ENCODE assay signal across 18 cellular contexts in the genomic region with DNA sequence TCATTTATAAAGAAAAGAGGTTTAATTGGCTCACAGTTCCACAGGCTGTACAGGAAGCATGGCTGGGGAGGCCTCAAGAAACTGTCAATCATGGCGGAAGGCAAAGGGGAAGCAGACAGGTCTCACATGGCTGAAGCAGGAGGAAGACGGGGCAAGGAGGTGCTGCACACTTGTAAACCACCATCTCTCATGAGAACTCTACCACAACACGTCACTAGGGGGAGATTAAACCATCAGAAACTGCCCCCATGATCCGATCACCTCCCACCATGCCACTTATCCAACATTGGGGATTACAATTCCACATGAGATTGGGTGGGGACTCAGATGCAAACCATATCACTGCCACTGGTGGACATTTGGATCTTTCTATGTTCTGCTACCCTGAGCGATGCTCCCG.
DNase-seq lines count a peak whose midpoint lies in the region; ATAC-seq and TF ChIP-seq lines count a peak whose summit lies in the region.
"Had no signal": no experiment of that assay in that cellular context is flagged by ENCODE, and none has a peak within 500 bp of the region (broad histone marks: within the 10 kb centered on the region; RNA-seq: fewer than 3 reads in every experiment).

No MANE protein-coding gene starts in this region.

- H3K9me3 ChIP-seq in HCT116 (ENCODE audit: control insufficient read depth in 1 of 2, insufficient read depth in 1 of 2, low read depth in 1 of 2, low read length in 2 of 2): no peaks in the 10 kb centered on the region
- peaks cover 13% of the 10 kb centered on the region for H3K9me3 ChIP-seq in WERI-Rb-1 (ENCODE audit: severe bottlenecking)
- peaks cover 0 to 6% of the 10 kb centered on the region in 2 donors for H3K9me3 ChIP-seq in neuronal stem cell (replicated peaks in 1 of 2; ENCODE audit: control insufficient read depth in 2 of 2, insufficient read depth in 1 of 2, low read depth in 1 of 2, low read length in 2 of 2)
- H3K9me3 ChIP-seq: adrenal gland, mucosa of descending colon had no signal

- WGBS in neuronal stem cell (ENCODE audit: extremely low coverage in 2 of 2, insufficient read length in 2 of 2, insufficient replicate concordance in 1 of 2), 2 donors: no CpG with 5 or more reads among the region's 6 CpGs

- DNase-seq in activated CD8-positive, alpha-beta memory T cell treated with anti-CD3 and anti-CD28 coated beads, Interleukin-2, amount 50 U/mL, for 48 hours: peak; percentile 22
- no peak for DNase-seq in activated CD8-positive, alpha-beta memory T cell treated with anti-CD3 and anti-CD28 coated beads for 24 hours
- DNase-seq in HCT116 (ENCODE audit: low read depth, low spot score): peak; percentile 16
- DNase-seq in WERI-Rb-1: peak; percentile 43
- DNase-seq in neuronal stem cell (ENCODE audit: low spot score): peak; percentile 12
- DNase-seq in NCI-H2107 treated with DMSO at 0.1 percent for 48 hours (lab: John Stamatoyannopoulos, UW; ENCODE audit: unreplicated experiment): no peak
- DNase-seq in HK-2 (ENCODE audit: unreplicated experiment): no peak
- DNase-seq: activated CD4-positive, CD25-positive, alpha-beta regulatory T cell treated with anti-CD3 and anti-CD28 coated beads, Interleukin-2, amount 50 U/mL, for 72 hours; activated T-cell treated with anti-CD3 and anti-CD28 coated beads, Interleukin-2, amount 50 U/mL, for 24 hours; HCEC 1CT; Kasumi-1; mucosa of descending colon; OCI-M1; stimulated activated naive CD8-positive, alpha-beta T cell treated with anti-CD3 and anti-CD28 coated beads, Interleukin-15, amount 100 ng/mL, for 72 hours; T-cell had no signal

- peak; percentile 19 to 43 (median 37); a peak in 5 of 6 replicates for TF ChIP-seq CTCF in HCT116 (IDR thresholded peaks at IDR 0.05 in 2 of 3, conservative IDR thresholded peaks at IDR 0.05 in 1 of 3; ENCODE audit: borderline replicate concordance in 1 of 3, insufficient read depth in 1 of 3, low read depth in 2 of 3, low read length in 2 of 3)
- TF ChIP-seq CTCF in WERI-Rb-1 (IDR thresholded peaks at IDR 0.05; ENCODE audit: low read depth, low read length): peak; percentile 54

- no peak overlapping the region for H4K8ac ChIP-seq in neuronal stem cell (ENCODE audit: low read depth, low read length)

- intact Hi-C loops in HCT116 (cut with micrococcal nuclease): loop anchor here (10.0 kb wide), 1 partner anchor 194 kb away; no protein-coding TSS in a partner anchor

- H2AFZ ChIP-seq in HCT116 (ENCODE audit: low read depth, low read length, poor library complexity, severe bottlenecking): no peak overlapping the region
- H2AFZ ChIP-seq in neuronal stem cell (ENCODE audit: low read length): no peak overlapping the region

- RAD21 ChIA-PET in HCT116 (lab: Charles Lee; ENCODE audit: low non-redundant PET in 1 of 2, low total read pairs in 2 of 2, uncharacterized antibody in 2 of 2, unreplicated experiment in 2 of 2): no interaction called here

- H3K9ac ChIP-seq in HCT116 (ENCODE audit: low read length): no peak overlapping the region
- no peak overlapping the region for H3K9ac ChIP-seq in neuronal stem cell (ENCODE audit: low read depth, low read length, poor library complexity)

- TF ChIP-seq RAD21 in HCT116 (IDR thresholded peaks at IDR 0.05; ENCODE audit: low read depth): peak; percentile 26; the same call in 1 of the 2 replicates

- no peak overlapping the region for H3K4me3 ChIP-seq in HCT116 (replicated peaks in 1 of 2; ENCODE audit: low read depth in 1 of 2, low read length in 2 of 2)
- H3K4me3 ChIP-seq in WERI-Rb-1 (ENCODE audit: low read depth, low read length): no peak overlapping the region
- no peak overlapping the region for H3K4me3 ChIP-seq in neuronal stem cell (ENCODE audit: low read length in 2 of 2)
- H3K4me3 ChIP-seq: adrenal gland, mucosa of descending colon had no signal

- no peak overlapping the region for H3K4me2 ChIP-seq in HCT116 (ENCODE audit: low read length)
- H3K4me2 ChIP-seq in neuronal stem cell (ENCODE audit: insufficient read depth, low read length, poor library complexity, severe bottlenecking): no peak overlapping the region

- H3K4ac ChIP-seq in neuronal stem cell (ENCODE audit: low read length): no peak overlapping the region

- H4K91ac ChIP-seq in neuronal stem cell (ENCODE audit: low read depth, low read length, poor library complexity): no peak overlapping the region

- H2BK15ac ChIP-seq in neuronal stem cell (ENCODE audit: low read length): no peak overlapping the region

- ATAC-seq in HCT116 (peak; percentile 82), HG03135 (IDR thresholded peaks at IDR 0.05; ENCODE audit: unreplicated experiment) (no peak)
- ATAC-seq: mucosa of descending colon; stimulated activated naive CD8-positive, alpha-beta T cell treated with anti-CD3 and anti-CD28 coated beads, Interleukin-15, amount 100 ng/mL, for 72 hours had no signal

- H2BK5ac ChIP-seq in neuronal stem cell (ENCODE audit: low read length): no peak overlapping the region

- no peak overlapping the region for H3K14ac ChIP-seq in neuronal stem cell (ENCODE audit: low read length)

- H3K9me2 ChIP-seq in HCT116 (ENCODE audit: insufficient read depth): no peaks in the 10 kb centered on the region

- H3K27me3 ChIP-seq in HCT116 (ENCODE audit: insufficient read depth, low read length) (peaks cover 30% of the 10 kb centered on the region), WERI-Rb-1 (ENCODE audit: insufficient read depth, low read depth, severe bottlenecking) (no peaks in the 10 kb centered on the region), neuronal stem cell (ENCODE audit: control insufficient read depth in 3 of 3, insufficient read depth in 3 of 3, low read depth in 1 of 3, low read length in 3 of 3) (no peaks in the 10 kb centered on the region)

- BruUV-seq in HCT116 (replicated peaks; lab: Mats Ljungman, UMichigan): no TSS peak

- H3K79me2 ChIP-seq in HCT116 (ENCODE audit: insufficient read depth, low read length): no peaks in the 10 kb centered on the region

- no peak overlapping the region for H3K27ac ChIP-seq in HCT116 (ENCODE audit: low read depth, low read length)
- H3K27ac ChIP-seq in WERI-Rb-1: no peak overlapping the region
- H3K27ac ChIP-seq in neuronal stem cell (replicated peaks; ENCODE audit: low read length): no peak overlapping the region
- H3K27ac ChIP-seq: adrenal gland, epithelial cell of prostate had no signal

- H2AK5ac ChIP-seq in neuronal stem cell (ENCODE audit: low read depth, low read length): no peak overlapping the region

- no peak overlapping the region for H2BK120ac ChIP-seq in neuronal stem cell (ENCODE audit: low read depth, low read length)

- no peaks in the 10 kb centered on the region for H4K20me1 ChIP-seq in HCT116 (ENCODE audit: insufficient read depth)

- no peak overlapping the region for H2BK12ac ChIP-seq in neuronal stem cell (ENCODE audit: low read length)

- no peak overlapping the region for H3K23ac ChIP-seq in neuronal stem cell (ENCODE audit: low read depth, low read length, poor library complexity)

- H3K4me1 ChIP-seq in HCT116 (ENCODE audit: control insufficient read depth in 1 of 2, insufficient read depth in 2 of 2, low read length in 2 of 2) (no peaks in the 10 kb centered on the region), neuronal stem cell (ENCODE audit: control insufficient read depth in 2 of 2, insufficient read depth in 1 of 2, low read depth in 1 of 2, low read length in 2 of 2) (no peaks in the 10 kb centered on the region)
- H3K4me1 ChIP-seq: adrenal gland had no signal

- no peak overlapping the region for H3K18ac ChIP-seq in neuronal stem cell (ENCODE audit: low read length)

- CTCF ChIA-PET in HCT116 (lab: Charles Lee): interaction anchor here (5.8 kb wide), 1 partner anchor 105 kb away, joined by 25 read pairs; no protein-coding TSS in a partner anchor

- H3K79me1 ChIP-seq in neuronal stem cell (ENCODE audit: low read depth, low read length): no peaks in the 10 kb centered on the region

- no peaks in the 10 kb centered on the region for H3K36me3 ChIP-seq in HCT116 (ENCODE audit: control insufficient read depth in 1 of 2, insufficient read depth in 2 of 2, low read length in 2 of 2)
- no peaks in the 10 kb centered on the region for H3K36me3 ChIP-seq in WERI-Rb-1
- H3K36me3 ChIP-seq in neuronal stem cell (replicated peaks in 1 of 2; ENCODE audit: control insufficient read depth in 2 of 2, insufficient read depth in 2 of 2, low read length in 2 of 2): no peaks in the 10 kb centered on the region
- H3K36me3 ChIP-seq: adrenal gland had no signal

- no peak for TF ChIP-seq POLR2A in HCT116 (IDR thresholded peaks at IDR 0.05; ENCODE audit: borderline replicate concordance, extremely low read depth, insufficient read depth, insufficient read length)

- POLR2A ChIA-PET in HCT116 (lab: Charles Lee): no interaction called here

TF ChIP-seq in HCT116, 20 proteins besides CTCF, POLR2A, EP300 and RAD21:
- no peak for TF ChIP-seq EZH2phosphoT487 (IDR thresholded peaks at IDR 0.05; ENCODE audit: borderline replicate concordance)
- TF ChIP-seq SIN3A (IDR thresholded peaks at IDR 0.05; ENCODE audit: low read depth): no peak
- no peak for TF ChIP-seq EGR1 (IDR thresholded peaks at IDR 0.05; ENCODE audit: low read depth)
- TF ChIP-seq EZH2 (IDR thresholded peaks at IDR 0.05): no peak
- no peak for TF ChIP-seq CBX3 (IDR thresholded peaks at IDR 0.05; ENCODE audit: low read depth)
- TF ChIP-seq ZNF274 (IDR thresholded peaks at IDR 0.05; ENCODE audit: low read depth, low read length): no peak
- TF ChIP-seq YY1 (IDR thresholded peaks at IDR 0.05; ENCODE audit: extremely low read depth, insufficient replicate concordance, low read depth, low read length): no peak
- no peak for TF ChIP-seq SRF (IDR thresholded peaks at IDR 0.05; ENCODE audit: low read depth)
- TF ChIP-seq ELF1 (IDR thresholded peaks at IDR 0.05; ENCODE audit: borderline replicate concordance, low read depth): no peak
- TF ChIP-seq JUND (IDR thresholded peaks at IDR 0.05): no peak
- TF ChIP-seq, protein P1, sequence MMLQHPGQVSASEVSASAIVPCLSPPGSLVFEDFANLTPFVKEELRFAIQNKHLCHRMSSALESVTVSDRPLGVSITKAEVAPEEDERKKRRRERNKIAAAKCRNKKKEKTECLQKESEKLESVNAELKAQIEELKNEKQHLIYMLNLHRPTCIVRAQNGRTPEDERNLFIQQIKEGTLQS (IDR thresholded peaks at IDR 0.05): no peak
- no peak for TF ChIP-seq POLR2AphosphoS5 (IDR thresholded peaks at IDR 0.05; ENCODE audit: low read depth, low read length)
- no peak for TF ChIP-seq FOSL1 (IDR thresholded peaks at IDR 0.05; ENCODE audit: low read depth)

Comparison
In these comparisons a context has a peak if more than half of its experiments do, and no peak if none do; other contexts are left out.
1. DNase-seq: peak in activated CD8-positive, alpha-beta memory T cell treated with anti-CD3 and anti-CD28 coated beads, Interleukin-2, amount 50 U/mL, for 48 hours (single experiment), HCT116 (single experiment), WERI-Rb-1 (single experiment) and neuronal stem cell (single experiment); none in activated CD8-positive, alpha-beta memory T cell treated with anti-CD3 and anti-CD28 coated beads for 24 hours (single experiment), NCI-H2107 treated with DMSO at 0.1 percent for 48 hours (single experiment) and HK-2 (single experiment).